In genomic region chr16:8936421-8936820, GRCh38 we compare ENCODE assay signal across 9 cellular contexts. TPM values are rescaled to one million over a fixed set of nuclear protein-coding genes. Genes with fewer than 3 reads are reported as not detected.
DNase-seq lines count a peak whose midpoint lies in the region; ATAC-seq, FAIRE-seq and TF ChIP-seq lines count a peak whose summit lies in the region.
"Had no signal": no experiment of that assay in that cellular context is flagged by ENCODE, and none has a peak within 500 bp of the region (broad histone marks: within the 10 kb centered on the region; RNA-seq: fewer than 3 reads in every experiment).

No MANE protein-coding gene starts in this region.

- peaks cover 36 to 98% (median 74%) of the 10 kb centered on the region in 6 donors for H3K4me1 ChIP-seq in spleen

- intact Hi-C loops in spleen (cut with DNase I; ENCODE audit: low total_unique reads) = no loop called here

- DNase-seq in activated gamma-delta T cell treated with Interleukin-2 at 50 U/mL for 16 hours (peak; percentile 71), activated gamma-delta T cell (lab: John Stamatoyannopoulos, UW) (no peak), NCI-H2227 treated with DMSO at 0.1 percent for 48 hours (lab: John Stamatoyannopoulos, UW) (peak; percentile 12), activated T-cell treated with anti-CD3 and anti-CD28 coated beads for 1 hour (ENCODE audit: low read depth) (peak; percentile 63), fibroblast of mammary gland (ENCODE audit: low read depth) (peak; percentile 54), spleen (peak; percentile 83), frontal cortex (ENCODE audit: low spot score in 2 of 2) (no peak)

- H3K4me3 ChIP-seq in fibroblast of mammary gland (ENCODE audit: control insufficient read depth, low read depth, low read length) = no peak overlapping the region
- H3K4me3 ChIP-seq in spleen = no peak overlapping the region

- H3K9me3 ChIP-seq in spleen = no peaks in the 10 kb centered on the region

- no peak overlapping the region for H3K27ac ChIP-seq in spleen

- ATAC-seq in HG02759 (IDR thresholded peaks at IDR 0.05; ENCODE audit: unreplicated experiment) = peak; percentile 89

- H3K36me3 ChIP-seq in spleen = peaks cover 0 to 6% (median 0%) of the 10 kb centered on the region in 6 donors

- no peak for FAIRE-seq in frontal cortex (lab: Jason Lieb, UNC)

- H3K27me3 ChIP-seq in spleen (replicated peaks in 1 of 7) = no peaks in the 10 kb centered on the region

- no peak for TF ChIP-seq POLR2A in spleen (IDR thresholded peaks at IDR 0.05)

- peak; percentile 70 for TF ChIP-seq CTCF in fibroblast of mammary gland (conservative IDR thresholded peaks at IDR 0.05; ENCODE audit: control insufficient read depth, insufficient read depth, low read depth, low read length)
- TF ChIP-seq CTCF in spleen (IDR thresholded peaks at IDR 0.05 in 8 of 11, conservative IDR thresholded peaks at IDR 0.05 in 3 of 11) = peak in 8 of 11 experiments; percentile 17 to 60 (median 47)

RNA-seq across cellular contexts. Expression of gene USP7, which starts 27.3 kb away (rescaled TPM):
- total RNA-seq in spleen = 100 to 1,000 TPM; 102 to 145 (median 128) TPM
- 10 to 100 TPM; 26.1 to 34.6 (median 29.6) TPM for polyA plus RNA-seq in spleen
- 79.5 TPM for total RNA-seq in frontal cortex

RNA-seq across cellular contexts. Expression of gene LITAFD, which starts 54.3 kb away (rescaled TPM):
- total RNA-seq in spleen (not detected), frontal cortex (not detected)
- polyA plus RNA-seq in spleen = not detected
- total RNA-seq: pulmonary artery endothelial cell had no signal

Comparison
In these comparisons a context has a peak if more than half of its experiments do, and no peak if none do; other contexts are left out.
1. DNase-seq: peak in activated gamma-delta T cell treated with Interleukin-2 at 50 U/mL for 16 hours (single experiment), NCI-H2227 treated with DMSO at 0.1 percent for 48 hours (single experiment), activated T-cell treated with anti-CD3 and anti-CD28 coated beads for 1 hour (single experiment), fibroblast of mammary gland (single experiment) and spleen (single experiment); none in activated gamma-delta T cell (single experiment) and frontal cortex (0 of 2).